1 cellular context compared by ENCODE assay signal in the genomic region with DNA sequence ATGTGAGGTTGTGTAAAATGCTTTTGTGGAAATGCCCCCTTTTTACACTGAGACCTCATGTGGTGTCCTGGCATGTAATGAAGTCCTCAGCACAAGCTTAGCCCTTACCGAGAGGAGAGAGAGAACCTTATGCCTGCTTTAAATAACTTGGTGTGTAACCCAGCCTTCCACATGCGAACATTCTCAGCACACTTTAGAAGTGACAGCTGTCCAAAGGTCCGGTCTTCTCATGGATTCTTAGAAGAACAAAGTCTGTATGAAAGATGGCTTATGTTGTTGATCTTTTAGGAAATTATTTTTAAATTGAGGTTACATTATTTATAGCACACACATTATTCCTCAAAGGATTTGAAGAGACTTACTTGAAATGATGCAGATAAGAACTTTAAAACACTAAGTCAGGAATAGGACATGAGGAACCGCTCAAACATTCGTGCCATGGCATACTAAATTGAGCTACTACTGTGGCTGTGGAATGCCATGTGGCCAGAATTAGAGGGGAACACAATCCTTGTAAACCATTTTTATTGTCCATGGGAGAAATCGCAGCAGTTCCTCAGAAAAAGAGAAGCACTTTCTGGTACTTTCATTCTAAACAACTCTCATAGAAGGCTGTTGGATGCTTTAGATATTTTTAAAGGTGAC.
TF ChIP-seq lines count a peak whose summit lies in the region.

No MANE protein-coding gene starts in this region.

TF ChIP-seq in IMR-90, 13 proteins besides CTCF, POLR2A, EP300 and RAD21 (continued from another document):
- TF ChIP-seq, protein P1, sequence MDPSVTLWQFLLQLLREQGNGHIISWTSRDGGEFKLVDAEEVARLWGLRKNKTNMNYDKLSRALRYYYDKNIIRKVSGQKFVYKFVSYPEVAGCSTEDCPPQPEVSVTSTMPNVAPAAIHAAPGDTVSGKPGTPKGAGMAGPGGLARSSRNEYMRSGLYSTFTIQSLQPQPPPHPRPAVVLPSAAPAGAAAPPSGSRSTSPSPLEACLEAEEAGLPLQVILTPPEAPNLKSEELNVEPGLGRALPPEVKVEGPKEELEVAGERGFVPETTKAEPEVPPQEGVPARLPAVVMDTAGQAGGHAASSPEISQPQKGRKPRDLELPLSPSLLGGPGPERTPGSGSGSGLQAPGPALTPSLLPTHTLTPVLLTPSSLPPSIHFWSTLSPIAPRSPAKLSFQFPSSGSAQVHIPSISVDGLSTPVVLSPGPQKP (IDR thresholded peaks at IDR 0.05; ENCODE audit: borderline replicate concordance, low read depth, low read length): no peak
- TF ChIP-seq SMC3 (IDR thresholded peaks at IDR 0.05; ENCODE audit: low read depth, low read length): no peak
